17 cellular contexts compared by ENCODE assay signal in genomic region chr1:222950892-222951291, GRCh38.
DNase-seq lines count a peak whose midpoint lies in the region; TF ChIP-seq lines count a peak whose summit lies in the region.
"Had no signal": no experiment of that assay in that cellular context is flagged by ENCODE, and none has a peak within 500 bp of the region (broad histone marks: within the 10 kb centered on the region; RNA-seq: fewer than 3 reads in every experiment).

No MANE protein-coding gene starts in this region.

- no peak overlapping the region for H3K4me3 ChIP-seq in epithelial cell of esophagus (ENCODE audit: low read length)

- DNase-seq in DMS 273 (lab: John Stamatoyannopoulos, UW; ENCODE audit: unreplicated experiment) = peak; percentile 72
- peak; percentile 27 for DNase-seq in M059J (ENCODE audit: low read depth)
- DNase-seq in NCI-H345 treated with DMSO at 0.1 percent for 48 hours (lab: John Stamatoyannopoulos, UW; ENCODE audit: unreplicated experiment) = peak; percentile 68
- peak; percentile 87 for DNase-seq in epithelial cell of esophagus (ENCODE audit: low read depth)
- no peak for DNase-seq in pons (ENCODE audit: low spot score)
- DNase-seq in NCI-H226 = no peak
- no peak for DNase-seq in anterior cingulate cortex (lab: John Stamatoyannopoulos, UW)
- no peak for DNase-seq in NCI-H2227 treated with DMSO at 0.1 percent for 48 hours (lab: John Stamatoyannopoulos, UW)
- DNase-seq: activated CD8-positive, alpha-beta memory T cell treated with anti-CD3 and anti-CD28 coated beads for 24 hours; amniotic stem cell; cerebellar nuclear complex; endodermal cell; naive B cell; NCI-H446 treated with DMSO at 0.1 percent for 48 hours; stimulated activated naive CD4-positive, alpha-beta T cell; T-cell; WERI-Rb-1 had no signal

- no peak for TF ChIP-seq CTCF in epithelial cell of esophagus (IDR thresholded peaks at IDR 0.05; ENCODE audit: insufficient read depth, low read depth, low read length, missing control alignments)

Comparison
In these comparisons a context has a peak if more than half of its experiments do, and no peak if none do; other contexts are left out.
1. DNase-seq: peak in DMS 273 (single experiment), M059J (single experiment), NCI-H345 treated with DMSO at 0.1 percent for 48 hours (single experiment) and epithelial cell of esophagus (single experiment); none in pons (single experiment), NCI-H226 (single experiment), anterior cingulate cortex (0 of 58) and NCI-H2227 treated with DMSO at 0.1 percent for 48 hours (single experiment).